20 cellular contexts compared by ENCODE assay signal in the genomic region with DNA sequence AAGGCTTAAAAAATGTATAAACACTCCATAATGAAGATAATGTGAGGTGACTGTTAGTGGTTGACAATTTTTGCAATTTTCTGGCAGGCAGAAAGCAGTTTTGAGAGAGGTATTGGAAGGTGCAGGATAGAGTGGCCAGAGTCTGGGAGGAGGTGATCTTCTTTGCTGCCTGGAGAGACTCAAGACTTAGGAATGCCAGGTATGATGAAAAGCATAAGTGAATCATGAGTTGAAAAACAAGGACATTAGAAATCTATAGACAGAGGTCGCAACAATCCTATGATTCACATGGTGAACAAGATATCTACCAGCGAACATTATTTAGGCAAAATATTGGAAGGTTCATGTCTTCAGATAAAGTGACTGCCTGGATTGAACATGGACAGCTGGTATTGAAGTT.
A peak's percentile ranks its signal among the peaks of the same experiment; 100 is the strongest.
DNase-seq lines count a peak whose midpoint lies in the region; ATAC-seq, FAIRE-seq and TF ChIP-seq lines count a peak whose summit lies in the region.
"Had no signal": no experiment of that assay in that cellular context is flagged by ENCODE, and none has a peak within 500 bp of the region (broad histone marks: within the 10 kb centered on the region; RNA-seq: fewer than 3 reads in every experiment).

No MANE protein-coding gene starts in this region.

- no peak overlapping the region for H3K14ac ChIP-seq in trophoblast cell (ENCODE audit: low read length)

- H3K79me2 ChIP-seq in trophoblast cell (ENCODE audit: control insufficient read depth, insufficient read depth, low read length, poor library complexity), result no peaks in the 10 kb centered on the region
- H3K79me2 ChIP-seq: parathyroid adenoma had no signal

- FAIRE-seq in D721Med (lab: Jason Lieb, UNC), result no peak

- no peaks in the 10 kb centered on the region for H3K27me3 Mint-ChIP-seq in effector memory CD8-positive, alpha-beta T cell
- H3K27me3 Mint-ChIP-seq: activated naive CD8-positive, alpha-beta T cell treated with anti-CD3 and anti-CD28 coated beads for 36 hours; natural killer cell treated with Interleukin-12 subunit alpha and Interleukin-12 subunit beta and Interleukin-15 and Interleukin-18, amount 100 ng/mL, for 72 hours had no signal

- peak; percentile 13 for DNase-seq in HCEC 1CT
- peak; percentile 72 for DNase-seq in NCI-H226
- peak; percentile 56 for DNase-seq in epithelial cell of prostate (ENCODE audit: low read depth, low spot score)
- peak; percentile 46 to 88 for DNase-seq in trophoblast cell
- DNase-seq in D721Med (ENCODE audit: insufficient read length, low spot score), result no peak
- no peak for DNase-seq in NCI-H1694 treated with DMSO at 0.1 percent for 48 hours (lab: John Stamatoyannopoulos, UW)
- DNase-seq in effector memory CD8-positive, alpha-beta T cell, result no peak
- DNase-seq: activated CD4-positive, CD25-positive, alpha-beta regulatory T cell; activated CD8-positive, alpha-beta memory T cell treated with anti-CD3 and anti-CD28 coated beads for 24 hours; activated naive CD8-positive, alpha-beta T cell treated with anti-CD3 and anti-CD28 coated beads for 36 hours; dorsolateral prefrontal cortex; heart right ventricle; NCI-H187 treated with DMSO at 0.1 percent for 48 hours; SHP77 treated with DMSO at 0.1 percent for 48 hours; stimulated activated CD4-positive, alpha-beta T cell treated with anti-CD3 and anti-CD28 coated beads, Interleukin-4, amount 100 ng/mL, for 1 hour had no signal

- no peak overlapping the region for H2BK5ac ChIP-seq in trophoblast cell (ENCODE audit: low read depth, low read length, poor library complexity)

- H3K9me3 Mint-ChIP-seq in effector memory CD8-positive, alpha-beta T cell, result no peaks in the 10 kb centered on the region
- H3K9me3 Mint-ChIP-seq: natural killer cell treated with Interleukin-12 subunit alpha and Interleukin-12 subunit beta and Interleukin-15 and Interleukin-18, amount 100 ng/mL, for 72 hours had no signal

- no peak overlapping the region for H4K8ac ChIP-seq in trophoblast cell (ENCODE audit: low read depth, low read length)

- no peak overlapping the region for H3K4me3 ChIP-seq in trophoblast cell (ENCODE audit: low read depth, low read length)
- H3K4me3 ChIP-seq: cardiac muscle cell, dorsolateral prefrontal cortex, HAP-1, heart right ventricle had no signal

- no peak overlapping the region for H3K18ac ChIP-seq in trophoblast cell (ENCODE audit: low read length)

- no peak overlapping the region for H4K12ac ChIP-seq in trophoblast cell (ENCODE audit: low read depth, low read length)

- H3K23ac ChIP-seq in trophoblast cell (ENCODE audit: low read length), result no peak overlapping the region

- TF ChIP-seq CTCF in D721Med (IDR thresholded peaks at IDR 0.05; ENCODE audit: insufficient read depth, missing control alignments), result no peak

- ATAC-seq in HG03159 (IDR thresholded peaks at IDR 0.05; ENCODE audit: unreplicated experiment), result no peak
- no peak for ATAC-seq in effector memory CD8-positive, alpha-beta T cell (replicated peaks)
- ATAC-seq: heart right ventricle; natural killer cell treated with Interleukin-12 subunit alpha and Interleukin-12 subunit beta and Interleukin-15 and Interleukin-18, amount 100 ng/mL, for 72 hours had no signal

- peak overlapping the region; percentile 30 for H3K4me2 ChIP-seq in trophoblast cell (ENCODE audit: low read length)

- WGBS in trophoblast cell (ENCODE audit: extremely low coverage, insufficient coverage, insufficient read length), result no CpG with 5 or more reads among the region's 2 CpGs

- H3K9me3 ChIP-seq in trophoblast cell (ENCODE audit: insufficient read depth, low read depth, low read length), result no peaks in the 10 kb centered on the region
- H3K9me3 ChIP-seq: HAP-1, heart right ventricle had no signal

- H2AK5ac ChIP-seq in trophoblast cell (ENCODE audit: low read length), result no peak overlapping the region

- H3K4me3 Mint-ChIP-seq in effector memory CD8-positive, alpha-beta T cell, result no peak overlapping the region
- H3K4me3 Mint-ChIP-seq: activated naive CD8-positive, alpha-beta T cell treated with anti-CD3 and anti-CD28 coated beads for 36 hours; natural killer cell treated with Interleukin-12 subunit alpha and Interleukin-12 subunit beta and Interleukin-15 and Interleukin-18, amount 100 ng/mL, for 72 hours had no signal

- H2BK12ac ChIP-seq in trophoblast cell (ENCODE audit: low read length), result peak overlapping the region; percentile 49

- H2BK120ac ChIP-seq in trophoblast cell (ENCODE audit: insufficient read depth, low read length, poor library complexity), result peak overlapping the region; percentile 33

- no peaks in the 10 kb centered on the region for H3K36me3 ChIP-seq in trophoblast cell (ENCODE audit: control insufficient read depth in 1 of 2, insufficient read depth in 2 of 2, low read length in 2 of 2)
- H3K36me3 ChIP-seq: cardiac muscle cell, HAP-1, heart right ventricle had no signal

- H3K79me1 ChIP-seq in trophoblast cell (ENCODE audit: low read length), result peaks cover 8% of the 10 kb centered on the region

- peak overlapping the region; percentile 86 for H3K27ac ChIP-seq in epithelial cell of prostate
- peak overlapping the region; percentile 34 for H3K27ac ChIP-seq in trophoblast cell (ENCODE audit: low read depth, low read length)
- H3K27ac ChIP-seq: cardiac muscle cell, dorsolateral prefrontal cortex, heart right ventricle, parathyroid adenoma had no signal

- no peak overlapping the region for H4K91ac ChIP-seq in trophoblast cell (ENCODE audit: low read depth, low read length)

- H3K9ac ChIP-seq in trophoblast cell (ENCODE audit: low read length), result no peak overlapping the region
- H3K9ac ChIP-seq: parathyroid adenoma had no signal

- peaks cover 6 to 7% of the 10 kb centered on the region in 2 experiments for H3K4me1 ChIP-seq in trophoblast cell (ENCODE audit: control insufficient read depth in 1 of 2, insufficient read depth in 2 of 2, low read length in 2 of 2)
- H3K4me1 ChIP-seq: HAP-1, heart right ventricle, parathyroid adenoma had no signal

- H3K27ac Mint-ChIP-seq in effector memory CD8-positive, alpha-beta T cell, result no peak overlapping the region
- H3K27ac Mint-ChIP-seq: activated naive CD8-positive, alpha-beta T cell treated with anti-CD3 and anti-CD28 coated beads for 36 hours; natural killer cell treated with Interleukin-12 subunit alpha and Interleukin-12 subunit beta and Interleukin-15 and Interleukin-18, amount 100 ng/mL, for 72 hours had no signal

- H2AFZ ChIP-seq in trophoblast cell (ENCODE audit: insufficient read depth, low read length, poor library complexity), result no peak overlapping the region
- H2AFZ ChIP-seq: parathyroid adenoma had no signal

- H3K4ac ChIP-seq in trophoblast cell (ENCODE audit: low read depth, low read length), result no peak overlapping the region

- H3K27me3 ChIP-seq in trophoblast cell (ENCODE audit: insufficient read depth, low read length), result no peaks in the 10 kb centered on the region
- H3K27me3 ChIP-seq: cardiac muscle cell, dorsolateral prefrontal cortex, heart right ventricle had no signal

- no peaks in the 10 kb centered on the region for H3K4me1 Mint-ChIP-seq in effector memory CD8-positive, alpha-beta T cell (ENCODE audit: low read depth in 2 of 2)
- H3K4me1 Mint-ChIP-seq: activated naive CD8-positive, alpha-beta T cell treated with anti-CD3 and anti-CD28 coated beads for 36 hours had no signal

- H3K36me3 Mint-ChIP-seq in effector memory CD8-positive, alpha-beta T cell (ENCODE audit: insufficient read depth), result no peaks in the 10 kb centered on the region
- H3K36me3 Mint-ChIP-seq: natural killer cell treated with Interleukin-12 subunit alpha and Interleukin-12 subunit beta and Interleukin-15 and Interleukin-18, amount 100 ng/mL, for 72 hours had no signal

Comparison
In these comparisons a context has a peak if more than half of its experiments do, and no peak if none do; other contexts are left out.
1. DNase-seq: peak in HCEC 1CT (single experiment), NCI-H226 (single experiment), epithelial cell of prostate (single experiment) and trophoblast cell (2 of 2); none in D721Med (single experiment), NCI-H1694 treated with DMSO at 0.1 percent for 48 hours (single experiment) and effector memory CD8-positive, alpha-beta T cell (0 of 3).